Comparison of ENCODE assay signal across 1 cellular context in genomic region chr3:40427045-40427669, GRCh38.
TF ChIP-seq lines count a peak whose summit lies in the region.

No MANE protein-coding gene starts in this region.

TF ChIP-seq in K562, 482 proteins besides CTCF, POLR2A, EP300 and RAD21:
- TF ChIP-seq MCM7 (IDR thresholded peaks at IDR 0.05) (no peak), TFE3 (CRISPR knock-in tag; IDR thresholded peaks at IDR 0.05) (peak; percentile 52)
